ENCODE assay signal across 8 cellular contexts in genomic region chr14:55556929-55557623, GRCh38.
DNase-seq lines count a peak whose midpoint lies in the region; ATAC-seq and TF ChIP-seq lines count a peak whose summit lies in the region.

No MANE protein-coding gene starts in this region.

- peaks cover 7% of the 10 kb centered on the region for H3K4me1 Mint-ChIP-seq in nephron progenitor cell

- no peak overlapping the region for H3K4me3 Mint-ChIP-seq in nephron progenitor cell

- no peak for TF ChIP-seq CTCF in nephron progenitor cell (IDR thresholded peaks at IDR 0.05)

- no peak for ATAC-seq in HG03520 (IDR thresholded peaks at IDR 0.05; ENCODE audit: unreplicated experiment)
- ATAC-seq in HG02610 (IDR thresholded peaks at IDR 0.05; ENCODE audit: unreplicated experiment), result no peak
- ATAC-seq in HG03521 (IDR thresholded peaks at IDR 0.05; ENCODE audit: unreplicated experiment), result no peak
- ATAC-seq in HG02678 (IDR thresholded peaks at IDR 0.05; ENCODE audit: unreplicated experiment), result no peak

- peaks cover 35% of the 10 kb centered on the region for H3K36me3 Mint-ChIP-seq in nephron progenitor cell (ENCODE audit: low read depth)

- peaks cover 15% of the 10 kb centered on the region for H3K9me3 Mint-ChIP-seq in nephron progenitor cell

- peak overlapping the region; percentile 47 for H3K27ac Mint-ChIP-seq in nephron progenitor cell

- DNase-seq in DMS79 (lab: John Stamatoyannopoulos, UW), result peak; percentile 89
- peak; percentile 91 for DNase-seq in NCI-H226
- DNase-seq in epidermal melanocyte (ENCODE audit: insufficient read length, low spot score), result peak; percentile 77
- peak; percentile 32 for DNase-seq in nephron progenitor cell

- H3K27me3 Mint-ChIP-seq in nephron progenitor cell (ENCODE audit: low read depth, poor library complexity), result no peaks in the 10 kb centered on the region

Comparison
In these comparisons a context has a peak if more than half of its experiments do, and no peak if none do; other contexts are left out.
1. DNase-seq: peak in every context shown above with its lines; median percentile 91 in NCI-H226; 89 in DMS79; 77 in epidermal melanocyte; 32 in nephron progenitor cell.